1 cellular context compared by ENCODE assay signal in genomic region chr22:37848587-37849088, GRCh38.
TF ChIP-seq lines count a peak whose summit lies in the region.

No MANE protein-coding gene starts in this region.

TF ChIP-seq in A549, 52 proteins besides CTCF, POLR2A, EP300 and RAD21 (continued from another document):
- TF ChIP-seq REST (IDR thresholded peaks at IDR 0.05) (peak; percentile 73), CHD2 (IDR thresholded peaks at IDR 0.05; ENCODE audit: low read length, partially characterized antibody) (peak; percentile 72), EHF (CRISPR knock-in tag; IDR thresholded peaks at IDR 0.05) (no peak)
